8 cellular contexts compared by ENCODE assay signal in the genomic region with DNA sequence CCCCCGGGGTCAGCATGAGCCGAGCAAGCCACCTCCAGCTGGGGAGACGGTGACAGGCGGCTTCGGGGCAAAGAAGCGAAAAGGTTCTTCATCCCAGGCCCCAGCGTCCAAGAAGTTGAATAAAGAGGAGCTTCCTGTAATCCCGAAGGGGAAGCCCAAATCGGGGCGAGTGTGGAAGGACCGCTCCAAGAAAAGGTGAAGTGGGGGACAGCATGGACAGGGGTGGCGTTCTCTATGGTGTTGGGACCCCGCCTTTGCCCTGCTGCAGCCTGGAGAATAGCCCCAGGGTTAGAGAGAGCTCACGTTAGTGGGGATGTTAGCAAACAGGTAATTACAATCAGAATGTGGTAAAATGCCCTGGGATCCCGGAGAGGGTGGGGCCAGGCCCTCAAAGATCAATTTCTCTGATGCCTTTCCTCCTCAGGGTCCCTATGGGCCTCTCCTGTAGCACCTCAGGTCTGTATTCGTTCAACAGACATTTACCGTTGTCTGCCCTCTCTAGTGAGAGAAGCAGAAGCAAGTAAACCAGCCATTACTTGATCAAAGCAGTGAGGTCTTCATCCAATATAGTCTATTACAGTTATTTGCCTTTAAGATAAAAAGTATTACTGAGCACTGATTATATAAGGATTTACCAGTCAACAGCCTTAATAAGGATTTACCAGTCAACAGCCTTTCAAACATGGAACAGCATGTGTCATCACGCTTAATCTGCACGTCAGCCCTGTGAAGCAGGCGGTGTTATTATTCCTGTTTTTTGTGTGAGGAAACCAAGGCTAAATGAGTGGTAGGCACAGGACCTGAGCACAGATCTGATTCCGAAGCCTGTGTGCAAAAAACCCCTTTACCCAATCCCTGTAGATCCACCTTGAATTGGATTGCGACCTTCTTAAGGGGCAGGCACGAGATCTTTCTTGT. TPM values are rescaled to one million over a fixed set of nuclear protein-coding genes. Genes with fewer than 3 reads are reported as not detected.
A peak's percentile ranks its signal among the peaks of the same experiment; 100 is the strongest.
DNase-seq lines count a peak whose midpoint lies in the region; ATAC-seq, FAIRE-seq and TF ChIP-seq lines count a peak whose summit lies in the region.

No MANE protein-coding gene starts in this region.

- 0 out of 2 replicates have a peak, but pooled peaks cover 4% of the 10 kb centered on the region for H3K9me2 ChIP-seq in GM23338 (ENCODE audit: insufficient read depth)

- H3K9ac ChIP-seq in SK-N-MC (ENCODE audit: insufficient read length), result peak overlapping the region; percentile 94

- peaks cover 21% of the 10 kb centered on the region for H3K36me3 Mint-ChIP-seq in GM23338 (ENCODE audit: low read depth)

- peaks cover 21% of the 10 kb centered on the region for H4K20me1 ChIP-seq in GM23338 (replicated peaks; ENCODE audit: insufficient read depth)

- H3K27me3 ChIP-seq in GM23338 (ENCODE audit: insufficient read depth) (no peaks in the 10 kb centered on the region), sigmoid colon (no peaks in the 10 kb centered on the region)

- WGBS in sigmoid colon, 2 donors, result 6 to 16% methylated on average over 23 of the region's 23 CpGs

- H3K79me2 ChIP-seq in GM23338 (replicated peaks; ENCODE audit: insufficient read depth), result peaks cover 49% of the 10 kb centered on the region

- H3K4me2 ChIP-seq in GM23338, result peak overlapping the region; percentile 96

- H3K4me1 Mint-ChIP-seq in GM23338, result peaks cover 36% of the 10 kb centered on the region

- no peak overlapping the region for H3K27ac ChIP-seq in GM23338 (ENCODE audit: low read depth)
- no peak overlapping the region for H3K27ac ChIP-seq in SK-N-MC
- H3K27ac ChIP-seq in sigmoid colon, result peak overlapping the region; percentile 67 to 73 (median 73)

- H3F3A ChIP-seq in GM23338 (replicated peaks; ENCODE audit: low read depth), result no peaks in the 10 kb centered on the region

- no peak overlapping the region; the same call in 1 of the 2 replicates for H2AFZ ChIP-seq in GM23338

- ATAC-seq in GM23338 (no peak), GM21737 (IDR thresholded peaks at IDR 0.05; ENCODE audit: unreplicated experiment) (no peak), GM21825 (IDR thresholded peaks at IDR 0.05; ENCODE audit: unreplicated experiment) (no peak)

- H3K9me3 ChIP-seq in SK-N-MC (ENCODE audit: low read depth, low read length), result no peaks in the 10 kb centered on the region
- no peaks in the 10 kb centered on the region for H3K9me3 ChIP-seq in sigmoid colon

- no peak for TF ChIP-seq EP300 in sigmoid colon (IDR thresholded peaks at IDR 0.05)

- peak overlapping the region; percentile 93 for H3K4me3 Mint-ChIP-seq in GM23338

- no peak for FAIRE-seq in frontal cortex (lab: Jason Lieb, UNC)

- H3K36me3 ChIP-seq in GM23338 (ENCODE audit: insufficient read depth) (no peaks in the 10 kb centered on the region), SK-N-MC (ENCODE audit: insufficient read depth, low read length) (peaks cover 12% of the 10 kb centered on the region; the same call in 1 of the 2 replicates), sigmoid colon (peaks cover 0 to 8% (median 1%) of the 10 kb centered on the region in 4 donors)

- intact Hi-C loops in sigmoid colon (cut with DNase I), result loop anchor here (2.0 to 5.0 kb wide), 3 partner anchors 64 to 319 kb away; partner anchors contain the start of genes PRPF19 and VPS37C

- H3K27me3 Mint-ChIP-seq in GM23338 (ENCODE audit: insufficient read depth, low read depth, poor library complexity), result peaks cover 31% of the 10 kb centered on the region

- H3K4me3 ChIP-seq in GM23338 (peak overlapping the region; percentile 93), SK-N-MC (peak overlapping the region; percentile 97), fibroblast of mammary gland (ENCODE audit: control insufficient read depth, low read depth, low read length) (peak overlapping the region; percentile 75), sigmoid colon (peak overlapping the region; percentile 69 to 94 (median 70))

- DNase-seq in GM23338 (ENCODE audit: low spot score), result no peak
- DNase-seq in SK-N-MC (ENCODE audit: low read depth, low spot score), result no peak
- DNase-seq in fibroblast of mammary gland (ENCODE audit: low read depth), result peak; percentile 57
- DNase-seq in sigmoid colon, result no peak
- no peak for DNase-seq in NCI-H1092 treated with DMSO at 0.1 percent for 48 hours (lab: John Stamatoyannopoulos, UW)
- no peak for DNase-seq in frontal cortex (ENCODE audit: low spot score in 2 of 2)

- H3K9me3 Mint-ChIP-seq in GM23338, result no peaks in the 10 kb centered on the region; the same call in 1 of the 3 replicates

- TF ChIP-seq CTCF in GM23338 (conservative IDR thresholded peaks at IDR 0.05; ENCODE audit: low read depth in 2 of 2) (no peak), fibroblast of mammary gland (conservative IDR thresholded peaks at IDR 0.05; ENCODE audit: control insufficient read depth, insufficient read depth, low read depth, low read length) (no peak), sigmoid colon (IDR thresholded peaks at IDR 0.05) (no peak)

- H3K4me1 ChIP-seq in GM23338 (ENCODE audit: insufficient read depth) (peaks cover 18% of the 10 kb centered on the region), sigmoid colon (peaks cover 0 to 43% (median 39%) of the 10 kb centered on the region in 4 donors)

- TF ChIP-seq POLR2A in sigmoid colon (IDR thresholded peaks at IDR 0.05), result no peak

- H3K27ac Mint-ChIP-seq in GM23338, result peak overlapping the region; percentile 72

TF ChIP-seq in GM23338, 12 proteins besides CTCF, POLR2A, EP300 and RAD21 (continues in another document):
- TF ChIP-seq ZNF114 (CRISPR knock-in tag; IDR thresholded peaks at IDR 0.05), result no peak
- no peak for TF ChIP-seq EZH2 (IDR thresholded peaks at IDR 0.05; ENCODE audit: low read depth, unreplicated experiment)
- no peak for TF ChIP-seq ZNF331 (CRISPR knock-in tag; IDR thresholded peaks at IDR 0.05; ENCODE audit: low read depth)
- no peak for TF ChIP-seq REST (IDR thresholded peaks at IDR 0.05; ENCODE audit: unreplicated experiment)
- no peak for TF ChIP-seq CREB1 (CRISPR knock-in tag; IDR thresholded peaks at IDR 0.05; ENCODE audit: low read depth)

RNA-seq across cellular contexts. Expression of gene CCDC86, which starts 1.0 kb away (rescaled TPM):
- total RNA-seq in GM23338 (2014; rRNA removed; shearing (Covaris generic)), result 81.8 and 98.5 TPM in 2 replicates
- polyA plus RNA-seq in GM23338 (2016; fragmentation: Nextera tagmentation; extraction: Ambion mirVana) (67.0 and 67.3 TPM in 2 replicates), sigmoid colon (10 to 100 TPM in 1 of 3 donors, 1 to 10 TPM in 2; 4.8 to 24.0 (median 9.0) TPM)
- total RNA-seq in sigmoid colon (10 to 100 TPM in 2 of 4 donors, 1 to 10 TPM in 2; 8.6 to 12.0 (median 10.8) TPM), frontal cortex (2.9 TPM)

RNA-seq across cellular contexts. Expression of gene PTGDR2, which starts 12.8 kb away (rescaled TPM):
- total RNA-seq in GM23338 (2014; rRNA removed; shearing (Covaris generic)), result 0.24 and 0.35 TPM in 2 replicates
- polyA plus RNA-seq in GM23338 (2016; fragmentation: Nextera tagmentation; extraction: Ambion mirVana) (0.57 and 0.73 TPM in 2 replicates), sigmoid colon (1 to 10 TPM in 2 of 3 donors, under 1 TPM in 1; 0.60 to 2.2 (median 1.4) TPM)
- total RNA-seq in sigmoid colon (under 1 TPM in 3 of 4 donors, not detected in 1; 0.27 to 0.83 (median 0.71) TPM), frontal cortex (1.6 TPM)

RNA-seq across cellular contexts. Expression of gene ZP1, which starts 24.4 kb away (rescaled TPM):
- not detected in 2 replicates for total RNA-seq in GM23338 (2014; rRNA removed; shearing (Covaris generic))
- not detected in 2 replicates for polyA plus RNA-seq in GM23338 (2016; fragmentation: Nextera tagmentation; extraction: Ambion mirVana)
- not detected for total RNA-seq in sigmoid colon
- polyA plus RNA-seq in sigmoid colon, result under 1 TPM in 1 of 3 donors, not detected in 2; 0.15 TPM
- not detected for total RNA-seq in frontal cortex

RNA-seq across cellular contexts. Expression of gene MS4A10, which starts 57.8 kb away (rescaled TPM):
- not detected in 2 replicates for total RNA-seq in GM23338 (2014; rRNA removed; shearing (Covaris generic))
- polyA plus RNA-seq in GM23338 (2016; fragmentation: Nextera tagmentation; extraction: Ambion mirVana) (not detected in 2 replicates), sigmoid colon (not detected)
- total RNA-seq in sigmoid colon (not detected), frontal cortex (not detected)

Comparison
In these comparisons a context has a peak if more than half of its experiments do, and no peak if none do; other contexts are left out.
1. H3K27ac ChIP-seq: peak in sigmoid colon (4 of 4); none in GM23338 (single experiment) and SK-N-MC (single experiment).
2. Peak in every context shown above with its lines, with median percentiles within 50 percentile points of each other: H3K4me3 ChIP-seq.